8 cellular contexts compared by ENCODE assay signal in genomic region chr20:58388882-58389323, GRCh38. TPM values are rescaled to one million over a fixed set of nuclear protein-coding genes. Genes with fewer than 3 reads are reported as not detected.
DNase-seq lines count a peak whose midpoint lies in the region; ATAC-seq and TF ChIP-seq lines count a peak whose summit lies in the region.

TSS of gene VAPB (plus strand) at chr20:58389229. CDS start at chr20:58389460, 231 bp downstream.

- peak; percentile 97 for ATAC-seq in GM23338
- peak; percentile 95 to 96 for ATAC-seq in naive thymus-derived CD8-positive, alpha-beta T cell
- ATAC-seq in stimulated activated naive B cell treated with anti-CD40 and anti-IgM and Interleukin-4, amounts not matched to agents 10 μg/mL and 1 μg/mL and 100 μg/mL, for 72 hours (replicated peaks), result peak; percentile 98 to 99

- H3K79me2 ChIP-seq in GM23338 (replicated peaks; ENCODE audit: insufficient read depth), result peaks cover 45% of the 10 kb centered on the region

- POLR2A ChIA-PET in naive thymus-derived CD8-positive, alpha-beta T cell (lab: Charles Lee), result interaction anchor here (0.6 to 2.3 kb wide), 19 partner anchors 12 to 1997 kb away, joined by 3 to 28 read pairs (median 3); partner anchors contain the start of genes ATP5F1E, AURKA, RAB22A and RBM38

- peaks cover 13% of the 10 kb centered on the region for H4K20me1 ChIP-seq in GM23338 (replicated peaks; ENCODE audit: insufficient read depth)

- no peaks in the 10 kb centered on the region for H3K36me3 ChIP-seq in GM23338 (ENCODE audit: insufficient read depth)

- no peak for TF ChIP-seq CTCF in GM23338 (conservative IDR thresholded peaks at IDR 0.05; ENCODE audit: low read depth in 2 of 2)

- peak within 1 kb of the TSS; percentile 85 for H3K27ac Mint-ChIP-seq in GM23338
- peak within 1 kb of the TSS; percentile 90 to 99 (median 98) for H3K27ac Mint-ChIP-seq in naive thymus-derived CD8-positive, alpha-beta T cell
- H3K27ac Mint-ChIP-seq in stimulated activated naive B cell treated with anti-CD40 and anti-IgM and Interleukin-4, amounts not matched to agents 10 μg/mL and 1 μg/mL and 100 μg/mL, for 72 hours, result peak within 1 kb of the TSS; percentile 97

- peaks cover 22% of the 10 kb centered on the region for H3K4me1 Mint-ChIP-seq in GM23338
- H3K4me1 Mint-ChIP-seq in naive thymus-derived CD8-positive, alpha-beta T cell, result peaks cover 30 to 47% (median 44%) of the 10 kb centered on the region in 4 donors
- peaks cover 29 to 43% of the 10 kb centered on the region in 2 donors for H3K4me1 Mint-ChIP-seq in stimulated activated naive B cell treated with anti-CD40 and anti-IgM and Interleukin-4, amounts not matched to agents 10 μg/mL and 1 μg/mL and 100 μg/mL, for 72 hours

- H3F3A ChIP-seq in GM23338 (replicated peaks; ENCODE audit: low read depth), result peaks cover 4% of the 10 kb centered on the region; the same call in 1 of the 2 replicates

- peaks cover 5% of the 10 kb centered on the region for H3K27me3 Mint-ChIP-seq in GM23338 (ENCODE audit: insufficient read depth, low read depth, poor library complexity)
- peaks cover 0 to 4% (median 0%) of the 10 kb centered on the region in 5 donors for H3K27me3 Mint-ChIP-seq in naive thymus-derived CD8-positive, alpha-beta T cell
- peaks cover 6 to 9% of the 10 kb centered on the region in 2 donors for H3K27me3 Mint-ChIP-seq in stimulated activated naive B cell treated with anti-CD40 and anti-IgM and Interleukin-4, amounts not matched to agents 10 μg/mL and 1 μg/mL and 100 μg/mL, for 72 hours

- DNase-seq in Daoy (ENCODE audit: low read depth), result peak; percentile 97
- peak; percentile 96 for DNase-seq in GM23338 (ENCODE audit: low spot score)
- peak; percentile 83 to 84 for DNase-seq in Kasumi-1 (lab: John Stamatoyannopoulos, UW)
- DNase-seq in RPMI8226, result peak; percentile 96
- peak; percentile 88 to 96 for DNase-seq in activated T-helper 1 cell treated with anti-CD3 and anti-CD28 coated beads, Interleukin-2, amount 50 U/mL, for 16 hours (ENCODE audit: low read depth in 1 of 2, low spot score in 1 of 2)
- peak; percentile 96 for DNase-seq in fibroblast of gingiva (ENCODE audit: low read depth)
- DNase-seq in naive thymus-derived CD8-positive, alpha-beta T cell, result peak; percentile 93 to 99 (median 98)
- DNase-seq in stimulated activated naive B cell treated with anti-CD40 and anti-IgM and Interleukin-4, amounts not matched to agents 10 μg/mL and 1 μg/mL and 100 μg/mL, for 72 hours, result peak; percentile 96

- H3K4me3 Mint-ChIP-seq in GM23338, result peak within 1 kb of the TSS; percentile 85
- H3K4me3 Mint-ChIP-seq in naive thymus-derived CD8-positive, alpha-beta T cell, result peak within 1 kb of the TSS; percentile 87 to 97 (median 93)
- peak within 1 kb of the TSS; percentile 93 to 96 for H3K4me3 Mint-ChIP-seq in stimulated activated naive B cell treated with anti-CD40 and anti-IgM and Interleukin-4, amounts not matched to agents 10 μg/mL and 1 μg/mL and 100 μg/mL, for 72 hours

- peaks cover 16% of the 10 kb centered on the region; the same call in 2 of the 3 replicates for H3K36me3 Mint-ChIP-seq in GM23338 (ENCODE audit: low read depth)
- peaks cover 0 to 25% (median 2%) of the 10 kb centered on the region in 3 donors for H3K36me3 Mint-ChIP-seq in naive thymus-derived CD8-positive, alpha-beta T cell
- peaks cover 28 to 35% of the 10 kb centered on the region in 2 donors for H3K36me3 Mint-ChIP-seq in stimulated activated naive B cell treated with anti-CD40 and anti-IgM and Interleukin-4, amounts not matched to agents 10 μg/mL and 1 μg/mL and 100 μg/mL, for 72 hours

- H3K9me3 Mint-ChIP-seq in GM23338, result no peaks in the 10 kb centered on the region
- H3K9me3 Mint-ChIP-seq in naive thymus-derived CD8-positive, alpha-beta T cell, result no peaks in the 10 kb centered on the region
- H3K9me3 Mint-ChIP-seq in stimulated activated naive B cell treated with anti-CD40 and anti-IgM and Interleukin-4, amounts not matched to agents 10 μg/mL and 1 μg/mL and 100 μg/mL, for 72 hours, result no peaks in the 10 kb centered on the region

- peaks cover 9% of the 10 kb centered on the region; the same call in 1 of the 2 replicates for H3K4me1 ChIP-seq in GM23338 (ENCODE audit: insufficient read depth)

- peak within 1 kb of the TSS; percentile 78 for H3K4me3 ChIP-seq in GM23338

- H3K27me3 ChIP-seq in GM23338 (ENCODE audit: insufficient read depth), result no peaks in the 10 kb centered on the region

- H3K27ac ChIP-seq in GM23338 (ENCODE audit: low read depth), result peak within 1 kb of the TSS; percentile 56; the same call in 1 of the 2 replicates

- no peaks in the 10 kb centered on the region for H3K9me2 ChIP-seq in GM23338 (ENCODE audit: insufficient read depth)

- H3K4me2 ChIP-seq in GM23338, result peak within 1 kb of the TSS; percentile 94

- H2AFZ ChIP-seq in GM23338, result peak within 1 kb of the TSS; percentile 87

TF ChIP-seq in GM23338, 12 proteins besides CTCF, POLR2A, EP300 and RAD21 (continues in another document):
- no peak for TF ChIP-seq JUNB (IDR thresholded peaks at IDR 0.05; ENCODE audit: unreplicated experiment)
- no peak for TF ChIP-seq EZH2 (IDR thresholded peaks at IDR 0.05; ENCODE audit: low read depth, unreplicated experiment)
- no peak for TF ChIP-seq STAT1 (IDR thresholded peaks at IDR 0.05; ENCODE audit: unreplicated experiment)
- no peak for TF ChIP-seq REST (IDR thresholded peaks at IDR 0.05; ENCODE audit: unreplicated experiment)
- TF ChIP-seq ETS1 (IDR thresholded peaks at IDR 0.05), result peak; percentile 48; the same call in 1 of the 2 replicates
- TF ChIP-seq POLR2AphosphoS5 (IDR thresholded peaks at IDR 0.05; ENCODE audit: low read depth), result peak; percentile 80
- no peak for TF ChIP-seq ZNF331 (CRISPR knock-in tag; IDR thresholded peaks at IDR 0.05; ENCODE audit: low read depth)

RNA-seq across cellular contexts. Expression of gene VAPB, which starts in this region (rescaled TPM):
- total RNA-seq in Daoy (2014; rRNA removed; shearing (Covaris generic)), result 6.7 and 10.9 TPM in 2 replicates
- total RNA-seq in GM23338 (2014; rRNA removed; shearing (Covaris generic)), result 22.9 and 24.7 TPM in 2 replicates
- 17.4 and 18.8 TPM in 2 replicates for polyA plus RNA-seq in GM23338 (2016; fragmentation: Nextera tagmentation; extraction: Ambion mirVana)
- 10 to 100 TPM; 34.0 to 34.3 TPM for total RNA-seq in naive thymus-derived CD8-positive, alpha-beta T cell
- polyA plus RNA-seq in naive thymus-derived CD8-positive, alpha-beta T cell, result 10 to 100 TPM; 24.7 to 34.1 (median 28.4) TPM

Comparison
In these comparisons a context has a peak if more than half of its experiments do, and no peak if none do; other contexts are left out.
1. Peak in every context shown above with its lines: DNase-seq, ATAC-seq, H3K4me3 ChIP-seq and H3K27ac ChIP-seq.